Comparison of ENCODE assay signal across 8 cellular contexts in genomic region chr7:519429-519973, GRCh38. TPM values are rescaled to one million over a fixed set of nuclear protein-coding genes. Genes with fewer than 3 reads are reported as not detected.
DNase-seq lines count a peak whose midpoint lies in the region; ATAC-seq and TF ChIP-seq lines count a peak whose summit lies in the region.

Gene PDGFA (minus strand): TSS chr7:519846. CDS start chr7:519001, 845 bp downstream.

- TF ChIP-seq CTCF in body of pancreas (IDR thresholded peaks at IDR 0.05) (no peak), gastrocnemius medialis (IDR thresholded peaks at IDR 0.05 in 4 of 5, conservative IDR thresholded peaks at IDR 0.05 in 1 of 5) (no peak)

- no peaks in the 10 kb centered on the region for H3K9me3 ChIP-seq in body of pancreas
- H3K9me3 ChIP-seq in gastrocnemius medialis: no peaks in the 10 kb centered on the region

- H3K36me3 ChIP-seq in body of pancreas (replicated peaks in 1 of 2; ENCODE audit: insufficient read depth in 1 of 2, low read depth in 2 of 2) (no peaks in the 10 kb centered on the region), gastrocnemius medialis (no peaks in the 10 kb centered on the region)

- no peak for DNase-seq in activated CD4-positive, CD25-positive, alpha-beta regulatory T cell (lab: John Stamatoyannopoulos, UW)
- DNase-seq in NCI-H526 treated with DMSO at 0.1 percent for 48 hours (lab: John Stamatoyannopoulos, UW) (peak; percentile 39), body of pancreas (peak; percentile 68 to 76 (median 70)), gastrocnemius medialis (peak in 1 of 2 donors; percentile 42), cerebellar nuclear complex (lab: John Stamatoyannopoulos, UW) (no peak)

- peak within 1 kb of the TSS; percentile 80 to 92 for H3K4me3 ChIP-seq in body of pancreas
- H3K4me3 ChIP-seq in iPS-11a (ENCODE audit: low read depth, low read length): peak within 1 kb of the TSS; percentile 70
- H3K4me3 ChIP-seq in gastrocnemius medialis: peak within 1 kb of the TSS; percentile 54 to 94 (median 83)

- no peaks in the 10 kb centered on the region for H3K27me3 ChIP-seq in body of pancreas
- H3K27me3 ChIP-seq in gastrocnemius medialis: no peaks in the 10 kb centered on the region

- H3K27ac ChIP-seq in body of pancreas (peak within 1 kb of the TSS; percentile 91 to 99 (median 95)), gastrocnemius medialis (peak within 1 kb of the TSS; percentile 93 to 99 (median 95))

- TF ChIP-seq POLR2A in body of pancreas (IDR thresholded peaks at IDR 0.05) (peak in 1 of 3 donors; percentile 8), gastrocnemius medialis (IDR thresholded peaks at IDR 0.05) (peak; percentile 23 to 67)

- peak; percentile 32 to 42 for ATAC-seq in activated CD4-positive, CD25-positive, alpha-beta regulatory T cell treated with anti-CD3 and anti-CD28 coated beads, Interleukin-2, amount 50 U/mL, for 24 hours
- ATAC-seq in body of pancreas: peak; percentile 40
- peak; percentile 23 to 31 for ATAC-seq in gastrocnemius medialis
- ATAC-seq in HG03469 (IDR thresholded peaks at IDR 0.05; ENCODE audit: unreplicated experiment): no peak

- in situ Hi-C loops in gastrocnemius medialis (cut with MboI; ENCODE audit: low sequenced_read_pairs in 4 of 4): no loop called here

- H3K4me1 ChIP-seq in body of pancreas (peaks cover 51% of the 10 kb centered on the region), gastrocnemius medialis (peaks cover 20 to 33% of the 10 kb centered on the region in 2 donors)

- 0% methylated on average over 61 of the region's 93 CpGs; no CpG with 5 or more reads in 1 of the 2 donors for WGBS in body of pancreas, 2 donors

- intact Hi-C loops in body of pancreas (cut with DNase I) (no loop called here), gastrocnemius medialis (cut with DNase I; ENCODE audit: low total_unique reads) (loop anchor here (1.0 to 5.0 kb wide), 3 partner anchors 85 to 363 kb away; no protein-coding TSS in a partner anchor)

RNA-seq across cellular contexts. Expression of gene PDGFA, which starts in this region (rescaled TPM):
- total RNA-seq in body of pancreas (10 to 100 TPM; 58.6 to 59.3 TPM), gastrocnemius medialis (10 to 100 TPM; 10.8 to 31.7 (median 26.0) TPM)

Comparison
In these comparisons a context has a peak if more than half of its experiments do, and no peak if none do; other contexts are left out.
1. DNase-seq: peak in NCI-H526 treated with DMSO at 0.1 percent for 48 hours (single experiment) and body of pancreas (4 of 4); none in activated CD4-positive, CD25-positive, alpha-beta regulatory T cell (0 of 4) and cerebellar nuclear complex (0 of 2).
2. Peak in every context shown above with its lines, with median percentiles within 50 percentile points of each other: H3K4me3 ChIP-seq.